1 cellular context compared by ENCODE assay signal in genomic region chr9:6055213-6055612, GRCh38.
TF ChIP-seq lines count a peak whose summit lies in the region.

No MANE protein-coding gene starts in this region.

TF ChIP-seq in GM12878, 131 proteins besides CTCF, POLR2A, EP300 and RAD21 (continued from another document):
- TF ChIP-seq YY1 (IDR thresholded peaks at IDR 0.05; ENCODE audit: low read depth, low read length) (peak; percentile 35; the same call in 1 of the 2 replicates), TCF12 (IDR thresholded peaks at IDR 0.05; ENCODE audit: low read depth, low read length) (no peak), ZNF24 (IDR thresholded peaks at IDR 0.05) (0 out of 2 replicates have a peak, but pooled peaks have one; percentile 6)
